12 cellular contexts compared by ENCODE assay signal in genomic region chr11:35180311-35181233, GRCh38. TPM values are rescaled to one million over a fixed set of nuclear protein-coding genes. Genes with fewer than 3 reads are reported as not detected.
DNase-seq lines count a peak whose midpoint lies in the region; ATAC-seq and TF ChIP-seq lines count a peak whose summit lies in the region.
"Had no signal": no experiment of that assay in that cellular context is flagged by ENCODE, and none has a peak within 500 bp of the region (broad histone marks: within the 10 kb centered on the region; RNA-seq: fewer than 3 reads in every experiment).

No MANE protein-coding gene starts in this region.

- H3K4me1 Mint-ChIP-seq in stimulated activated effector memory CD8-positive, alpha-beta T cell treated with anti-CD3 and anti-CD28 coated beads, Interleukin-12 subunit alpha, Interleukin-12 subunit beta, amount 100 ng/mL, for 72 hours: peaks cover 70% of the 10 kb centered on the region

- peaks cover 99% of the 10 kb centered on the region for H3K36me3 Mint-ChIP-seq in stimulated activated effector memory CD8-positive, alpha-beta T cell treated with anti-CD3 and anti-CD28 coated beads, Interleukin-12 subunit alpha, Interleukin-12 subunit beta, amount 100 ng/mL, for 72 hours

- no peaks in the 10 kb centered on the region for H3K9me3 Mint-ChIP-seq in stimulated activated effector memory CD8-positive, alpha-beta T cell treated with anti-CD3 and anti-CD28 coated beads, Interleukin-12 subunit alpha, Interleukin-12 subunit beta, amount 100 ng/mL, for 72 hours
- H3K9me3 Mint-ChIP-seq: activated T-helper 2 cell treated with anti-CD3 and anti-CD28 coated beads, Interferon-gamma antibody, Interleukin-2, Interleukin-4, amounts not matched to agents 10 μg/mL and 5 μg/mL and 100 μg/mL, durations not matched to agents 14 hours and 24 hours and 36 hours had no signal

- H2AFZ ChIP-seq in OCI-LY3 (ENCODE audit: low read depth, low read length): no peak overlapping the region

- peak overlapping the region; percentile 27 for H3K27ac Mint-ChIP-seq in stimulated activated effector memory CD8-positive, alpha-beta T cell treated with anti-CD3 and anti-CD28 coated beads, Interleukin-12 subunit alpha, Interleukin-12 subunit beta, amount 100 ng/mL, for 72 hours
- H3K27ac Mint-ChIP-seq: activated T-helper 2 cell treated with anti-CD3 and anti-CD28 coated beads, Interferon-gamma antibody, Interleukin-2, Interleukin-4, amounts not matched to agents 10 μg/mL and 5 μg/mL and 100 μg/mL, durations not matched to agents 14 hours and 24 hours and 36 hours had no signal

- H3K79me2 ChIP-seq in OCI-LY3 (ENCODE audit: low read length): peaks cover 92% of the 10 kb centered on the region

- H3K4me1 ChIP-seq in OCI-LY3 (ENCODE audit: low read length) (peaks cover 89% of the 10 kb centered on the region), heart right ventricle (peaks cover 0 to 66% (median 7%) of the 10 kb centered on the region in 9 donors)

- in situ Hi-C loops in KBM-7 (cut with MboI; ENCODE audit: low pct_unique_long_range_greater_than_20kb, low sequenced_read_pairs): no loop called here

- H3K4me3 ChIP-seq in OCI-LY3 (ENCODE audit: low read length) (no peak overlapping the region), heart right ventricle (no peak overlapping the region)

- TF ChIP-seq CTCF in OCI-LY3 (IDR thresholded peaks at IDR 0.05; ENCODE audit: low read depth, low read length) (no peak), heart right ventricle (IDR thresholded peaks at IDR 0.05) (no peak)

- peaks cover 90% of the 10 kb centered on the region for H4K20me1 ChIP-seq in OCI-LY3 (ENCODE audit: insufficient read depth, low read length)

- H3K36me3 ChIP-seq in OCI-LY3 (replicated peaks; ENCODE audit: low read depth, low read length): peaks cover 85% of the 10 kb centered on the region
- peaks cover 0 to 91% (median 10%) of the 10 kb centered on the region in 9 donors for H3K36me3 ChIP-seq in heart right ventricle

- no peak overlapping the region for H3K4me3 Mint-ChIP-seq in stimulated activated effector memory CD8-positive, alpha-beta T cell treated with anti-CD3 and anti-CD28 coated beads, Interleukin-12 subunit alpha, Interleukin-12 subunit beta, amount 100 ng/mL, for 72 hours

- no peaks in the 10 kb centered on the region for H3K9me3 ChIP-seq in OCI-LY3 (ENCODE audit: insufficient read depth, low read length)
- H3K9me3 ChIP-seq in heart right ventricle: no peaks in the 10 kb centered on the region

- 93 to 95% methylated on average over 5 of the region's 5 CpGs for WGBS in heart right ventricle, 2 donors

- ATAC-seq in stimulated activated effector memory CD8-positive, alpha-beta T cell treated with anti-CD3 and anti-CD28 coated beads, Interleukin-12 subunit alpha, Interleukin-12 subunit beta, amount 100 ng/mL, for 72 hours: no peak
- no peak for ATAC-seq in heart right ventricle

- H3K27ac ChIP-seq in OCI-LY3 (ENCODE audit: low read length) (peak overlapping the region; percentile 62), epithelial cell of prostate (peak overlapping the region; percentile 56), caudate nucleus (ENCODE audit: low read depth, low read length) (no peak overlapping the region), heart right ventricle (peak overlapping the region in 1 of 10 donors; percentile 17)

- DNase-seq in GM04503 (ENCODE audit: low read depth) (peak; percentile 37), epithelial cell of prostate (ENCODE audit: low read depth, low spot score) (no peak), KBM-7 (no peak), caudate nucleus (lab: John Stamatoyannopoulos, UW) (no peak), GM19240 (ENCODE audit: insufficient read length, low spot score) (no peak), heart right ventricle (no peak)
- no peak for DNase-seq in stimulated activated effector memory CD8-positive, alpha-beta T cell treated with anti-CD3 and anti-CD28 coated beads, Interleukin-12 subunit alpha, Interleukin-12 subunit beta, amount 100 ng/mL, for 72 hours (ENCODE audit: low spot score in 2 of 2)
- DNase-seq: erythroblast; NCI-H1048; stimulated activated CD4-positive, alpha-beta T cell treated with anti-CD3 and anti-CD28 coated beads, Interleukin-12 subunit alpha, Interleukin-12 subunit beta, amount 100 ng/mL, for 4 hours had no signal

- intact Hi-C loops in heart right ventricle (cut with DNase I): no loop called here

- H3K27me3 ChIP-seq in OCI-LY3 (ENCODE audit: low read depth, low read length): no peaks in the 10 kb centered on the region
- no peaks in the 10 kb centered on the region for H3K27me3 ChIP-seq in heart right ventricle

- H3K9ac ChIP-seq in OCI-LY3 (ENCODE audit: low read length): no peak overlapping the region

- H3K4me2 ChIP-seq in OCI-LY3 (ENCODE audit: low read length): peak overlapping the region; percentile 11; the same call in 1 of the 2 replicates

RNA-seq across cellular contexts. Expression of gene CD44, which starts 41.6 kb away (rescaled TPM):
- total RNA-seq in heart right ventricle: 100 to 1,000 TPM in 1 of 10 donors, 10 to 100 TPM in 9; 18.9 to 104 (median 27.1) TPM
- 10 to 100 TPM in 1 of 2 donors, 1 to 10 TPM in 1; 7.0 to 18.8 TPM for polyA plus RNA-seq in heart right ventricle
